ENCODE assay signal across 8 cellular contexts in genomic region chr22:32475428-32476010, GRCh38. TPM values are rescaled to one million over a fixed set of nuclear protein-coding genes. Genes with fewer than 3 reads are reported as not detected.
A peak's percentile ranks its signal among the peaks of the same experiment; 100 is the strongest.
DNase-seq lines count a peak whose midpoint lies in the region; ATAC-seq and TF ChIP-seq lines count a peak whose summit lies in the region.

No MANE protein-coding gene starts in this region.

- H3K27me3 ChIP-seq in BJ (ENCODE audit: control insufficient read depth, insufficient read depth, low read length): no peaks in the 10 kb centered on the region
- H3K27me3 ChIP-seq in HUES48 (ENCODE audit: control insufficient read depth, insufficient read depth, low read length): peaks cover 2% of the 10 kb centered on the region; the same call in 1 of the 2 replicates

- DNase-seq in BJ (ENCODE audit: low read depth) (no peak), fibroblast of villous mesenchyme (ENCODE audit: low read depth) (no peak), neural crest cell (ENCODE audit: low read depth, low spot score) (peak; percentile 14), NCI-H2196 (lab: John Stamatoyannopoulos, UW; ENCODE audit: unreplicated experiment) (no peak), HuH-7 (ENCODE audit: low spot score) (no peak)
- DNase-seq in activated CD8-positive, alpha-beta memory T cell treated with anti-CD3 and anti-CD28 coated beads, Interleukin-2, amount 50 U/mL, for 48 hours: peak; percentile 57

- H3K4me1 ChIP-seq in HUES48 (ENCODE audit: control insufficient read depth, insufficient read depth, low read length): peaks cover 7% of the 10 kb centered on the region

- POLR2A ChIA-PET in BJ (lab: Charles Lee): interaction anchor here (0.6 kb wide), 2 partner anchors 83 to 516 kb away, joined by 3 to 4 read pairs; no protein-coding TSS in a partner anchor

- H3K36me3 ChIP-seq in BJ (ENCODE audit: control insufficient read depth, insufficient read depth, low read length) (0 out of 2 replicates have a peak, but pooled peaks cover 3% of the 10 kb centered on the region), HUES48 (ENCODE audit: control insufficient read depth, insufficient read depth, low read length) (peaks cover 7% of the 10 kb centered on the region)

- CTCF ChIA-PET in BJ (lab: Yijun Ruan, JAX): interaction anchor here (0.6 to 1.4 kb wide), 3 partner anchors 185 to 452 kb away, joined by 3 to 4 read pairs (median 3); no protein-coding TSS in a partner anchor

- peaks cover 26% of the 10 kb centered on the region for H3K4me1 Mint-ChIP-seq in neural crest cell

- H3K9ac ChIP-seq in HUES48 (ENCODE audit: low read depth, low read length): peak overlapping the region; percentile 74

- H3K27me3 Mint-ChIP-seq in neural crest cell (ENCODE audit: low read depth): peaks cover 2% of the 10 kb centered on the region

- H3K4me3 Mint-ChIP-seq in neural crest cell: peak overlapping the region; percentile 92

- H3K27ac Mint-ChIP-seq in neural crest cell (ENCODE audit: unreplicated experiment): peak overlapping the region; percentile 6

- ATAC-seq in GM18519 (IDR thresholded peaks at IDR 0.05; ENCODE audit: low FRiP score, unreplicated experiment): peak; percentile 19

- no peaks in the 10 kb centered on the region for H3K9me3 Mint-ChIP-seq in neural crest cell

- H3K4me3 ChIP-seq in BJ (ENCODE audit: low read depth, low read length) (peak overlapping the region; percentile 97), HUES48 (ENCODE audit: low read depth, low read length) (peak overlapping the region; percentile 99), fibroblast of villous mesenchyme (ENCODE audit: low read depth, low read length) (peak overlapping the region; percentile 89)

- TF ChIP-seq CTCF in BJ (IDR thresholded peaks at IDR 0.05; ENCODE audit: insufficient read depth, low read depth, low read length): no peak
- no peak for TF ChIP-seq CTCF in fibroblast of villous mesenchyme (IDR thresholded peaks at IDR 0.05; ENCODE audit: insufficient read depth, low read depth, low read length)
- TF ChIP-seq CTCF in neural crest cell (conservative IDR thresholded peaks at IDR 0.05): no peak

- peak overlapping the region; percentile 90 for H3K27ac ChIP-seq in HUES48 (ENCODE audit: low read depth, low read length)

- H3K9me3 ChIP-seq in HUES48 (ENCODE audit: control insufficient read depth, insufficient read depth, low read length): no peaks in the 10 kb centered on the region

- H3K36me3 Mint-ChIP-seq in neural crest cell (ENCODE audit: low read depth): no peaks in the 10 kb centered on the region

RNA-seq across cellular contexts. Expression of gene FBXO7, which starts 0.9 kb away (rescaled TPM):
- 120 and 145 TPM in 2 replicates for polyA plus RNA-seq in BJ (2011; rRNA removed)
- polyA minus RNA-seq in BJ (2011; rRNA and poly(A)+ RNA removed): 70.1 and 93.3 TPM in 2 replicates
- total RNA-seq in fibroblast of villous mesenchyme (65.7 and 72.1 TPM in 2 replicates), neural crest cell (82.0 and 82.8 TPM in 2 replicates)

RNA-seq across cellular contexts. Expression of gene BPIFC, which starts 11.3 kb away (rescaled TPM):
- not detected in 2 replicates for polyA plus RNA-seq in BJ (2011; rRNA removed)
- not detected in 2 replicates for polyA minus RNA-seq in BJ (2011; rRNA and poly(A)+ RNA removed)
- total RNA-seq in fibroblast of villous mesenchyme: not detected in 2 replicates
- total RNA-seq in neural crest cell: not detected in 2 replicates

Comparison
In these comparisons a context has a peak if more than half of its experiments do, and no peak if none do; other contexts are left out.
1. DNase-seq: peak in activated CD8-positive, alpha-beta memory T cell treated with anti-CD3 and anti-CD28 coated beads, Interleukin-2, amount 50 U/mL, for 48 hours (single experiment) and neural crest cell (single experiment); none in BJ (single experiment), fibroblast of villous mesenchyme (single experiment), NCI-H2196 (single experiment) and HuH-7 (single experiment).
2. Peak in every context shown above with its lines, with median percentiles within 50 percentile points of each other: H3K4me3 ChIP-seq.